In genomic region chr7:72493850-72494661, GRCh38 we compare ENCODE assay signal across 8 cellular contexts.
DNase-seq lines count a peak whose midpoint lies in the region; ATAC-seq and TF ChIP-seq lines count a peak whose summit lies in the region.

No MANE protein-coding gene starts in this region.

- H3K4me3 ChIP-seq in SU-DHL-6 (ENCODE audit: insufficient read depth, low read length, poor library complexity, severe bottlenecking) = no peak overlapping the region
- H3K4me3 ChIP-seq in body of pancreas = no peak overlapping the region

- no peaks in the 10 kb centered on the region for H4K20me1 ChIP-seq in SU-DHL-6 (ENCODE audit: low read depth, low read length)

- H3F3A ChIP-seq in SU-DHL-6 (ENCODE audit: insufficient read depth) = no peaks in the 10 kb centered on the region

- H3K4me1 ChIP-seq in body of pancreas = no peaks in the 10 kb centered on the region

- no peak overlapping the region for H3K4me2 ChIP-seq in SU-DHL-6 (ENCODE audit: low read depth, low read length, poor library complexity, severe bottlenecking)

- DNase-seq in activated effector memory CD4-positive, alpha-beta T cell treated with anti-CD3 and anti-CD28 coated beads, Interleukin-2, amount 50 U/mL, for 16 hours = peak; percentile 75
- DNase-seq in activated effector memory CD4-positive, alpha-beta T cell treated with Interleukin-2 at 50 U/mL for 16 hours = no peak
- DNase-seq in M059J (ENCODE audit: low read depth) (peak; percentile 49), body of pancreas (peak; percentile 68 to 81 (median 72)), iPS-NIHi7 (ENCODE audit: extremely low spot score) (peak; percentile 83)
- DNase-seq in stimulated activated CD4-positive, alpha-beta T cell treated with anti-CD3 and anti-CD28 coated beads, Interleukin-2, amount 100 ng/mL, for 24 hours = peak; percentile 58 to 70

- H3K9me3 ChIP-seq in SU-DHL-6 (ENCODE audit: insufficient read depth, low read length) = 0 out of 2 replicates have a peak, but pooled peaks cover 4% of the 10 kb centered on the region
- H3K9me3 ChIP-seq in body of pancreas = no peaks in the 10 kb centered on the region

- H3K9ac ChIP-seq in SU-DHL-6 (ENCODE audit: low read length) = no peak overlapping the region

- H3K9me2 ChIP-seq in SU-DHL-6 (replicated peaks; ENCODE audit: insufficient read depth, low read length) = no peaks in the 10 kb centered on the region

- 26% methylated on average over 13 to 17 of the region's 17 CpGs for WGBS in body of pancreas, 2 donors

- no peaks in the 10 kb centered on the region for H3K79me2 ChIP-seq in SU-DHL-6 (ENCODE audit: insufficient read depth, low read length)

- no peaks in the 10 kb centered on the region for H3K27me3 ChIP-seq in SU-DHL-6 (ENCODE audit: low read length)
- no peaks in the 10 kb centered on the region for H3K27me3 ChIP-seq in body of pancreas

- ATAC-seq in body of pancreas = peak; percentile 59
- no peak for ATAC-seq in GM21619 (IDR thresholded peaks at IDR 0.05; ENCODE audit: unreplicated experiment)

- intact Hi-C loops in body of pancreas (cut with DNase I) = no loop called here

- no peak overlapping the region for H2AFZ ChIP-seq in SU-DHL-6 (ENCODE audit: low read depth, low read length, severe bottlenecking)

- H3K36me3 ChIP-seq in SU-DHL-6 (ENCODE audit: low read length) (no peaks in the 10 kb centered on the region), body of pancreas (replicated peaks in 1 of 2; ENCODE audit: insufficient read depth in 1 of 2, low read depth in 2 of 2) (no peaks in the 10 kb centered on the region)

- no peak for TF ChIP-seq POLR2A in body of pancreas (IDR thresholded peaks at IDR 0.05)

- TF ChIP-seq CTCF in SU-DHL-6 (IDR thresholded peaks at IDR 0.05; ENCODE audit: insufficient read depth, low read length, poor library complexity, severe bottlenecking) (peak; percentile 76), body of pancreas (IDR thresholded peaks at IDR 0.05) (peak; percentile 27 to 67 (median 58))

- no peak overlapping the region for H3K27ac ChIP-seq in SU-DHL-6 (ENCODE audit: low read depth, low read length)
- no peak overlapping the region for H3K27ac ChIP-seq in body of pancreas
